Comparison of ENCODE assay signal across 21 cellular contexts in the genomic region with DNA sequence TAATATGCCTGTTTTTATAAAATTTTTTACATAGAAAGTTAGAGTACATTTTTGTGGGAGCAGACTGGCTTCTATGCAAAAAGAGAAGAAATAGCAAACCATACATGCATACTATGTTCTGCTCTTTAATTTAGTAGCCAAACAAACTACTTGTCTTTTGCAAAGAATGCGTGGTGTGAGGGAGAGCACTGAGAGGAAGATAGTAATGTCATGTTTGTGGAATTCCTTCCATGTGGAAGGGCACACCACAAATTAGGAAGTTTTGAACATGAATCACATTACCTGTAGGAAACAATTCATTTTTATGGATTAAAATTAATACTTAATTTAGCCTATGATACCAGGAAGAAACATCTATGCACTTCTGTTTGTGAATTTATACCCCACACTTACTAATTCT.
"Had no signal": no experiment of that assay in that cellular context is flagged by ENCODE, and none has a peak within 500 bp of the region (broad histone marks: within the 10 kb centered on the region; RNA-seq: fewer than 3 reads in every experiment).

No MANE protein-coding gene starts in this region.

- H3K9me3 ChIP-seq: esophagus muscularis mucosa, left lung, stomach, thyroid gland had no signal

- DNase-seq: dermis blood vessel endothelial cell; effector memory CD4-positive, alpha-beta T cell; foreskin melanocyte; hypothalamus; immature natural killer cell; left cardiac atrium; left lung; mesenchymal stem cell; midbrain; naive thymus-derived CD4-positive, alpha-beta T cell; stimulated activated CD4-positive, alpha-beta T cell treated with anti-CD3 and anti-CD28 coated beads, Interleukin-2, amount 100 ng/mL, for 24 hours; stimulated activated CD4-positive, alpha-beta T cell treated with anti-CD3 and anti-CD28 coated beads, Interleukin-4, amount 100 ng/mL, for 24 hours; stimulated activated naive CD4-positive, alpha-beta T cell treated with Interleukin-2 at 50 U/mL for 16 hours; stomach; thyroid gland had no signal

- H3K9ac ChIP-seq: neural progenitor cell, parathyroid adenoma had no signal

- H3K27me3 ChIP-seq: esophagus muscularis mucosa, left lung, neural progenitor cell, stomach, thyroid gland had no signal

- H3K4me3 ChIP-seq: coronary artery, esophagus muscularis mucosa, left lung, neural progenitor cell, stomach, thyroid gland had no signal

- ATAC-seq: left cardiac atrium; left lung; naive thymus-derived CD4-positive, alpha-beta T cell; sciatic nerve; stimulated activated effector memory CD8-positive, alpha-beta T cell treated with anti-CD3 and anti-CD28 coated beads, Interleukin-12 subunit alpha, Interleukin-12 subunit beta, amount 100 ng/mL, for 72 hours had no signal

- H2AFZ ChIP-seq: neural progenitor cell, parathyroid adenoma had no signal

- H3K27ac ChIP-seq: coronary artery, esophagus muscularis mucosa, left lung, neural progenitor cell, parathyroid adenoma, stomach, thyroid gland had no signal

- H3K4me2 ChIP-seq: neural progenitor cell had no signal

- H3K79me2 ChIP-seq: parathyroid adenoma had no signal

- H3K4me1 ChIP-seq: esophagus muscularis mucosa, left lung, neural progenitor cell, parathyroid adenoma, stomach, thyroid gland had no signal

- H3K36me3 ChIP-seq: esophagus muscularis mucosa, left lung, neural progenitor cell, stomach, thyroid gland had no signal
